9 cellular contexts compared by ENCODE assay signal in the genomic region with DNA sequence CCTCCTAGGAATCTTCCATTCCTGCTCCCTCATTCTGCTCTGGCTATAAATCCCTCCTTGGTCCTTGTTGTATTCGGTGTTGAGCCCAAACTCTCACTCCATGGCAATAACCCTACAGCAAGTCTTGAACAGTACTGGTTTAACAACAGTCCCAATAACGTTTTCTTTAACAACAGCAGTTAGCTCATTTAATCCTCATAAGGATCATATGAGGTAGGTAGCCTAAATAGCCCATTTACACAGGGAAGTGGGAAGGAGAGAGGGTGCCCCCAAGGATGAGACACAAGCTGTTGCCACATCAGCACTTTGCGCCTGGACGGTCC. TPM values are rescaled to one million over a fixed set of nuclear protein-coding genes. Genes with fewer than 3 reads are reported as not detected.
DNase-seq lines count a peak whose midpoint lies in the region; ATAC-seq, FAIRE-seq and TF ChIP-seq lines count a peak whose summit lies in the region.
"Had no signal": no experiment of that assay in that cellular context is flagged by ENCODE, and none has a peak within 500 bp of the region (broad histone marks: within the 10 kb centered on the region; RNA-seq: fewer than 3 reads in every experiment).

No MANE protein-coding gene starts in this region.

- no peak for FAIRE-seq in bronchial epithelial cell (lab: Jason Lieb, UNC)
- FAIRE-seq: TTC549 had no signal

- H3K27ac ChIP-seq in BLaER1 = no peak overlapping the region

- H3K9me3 ChIP-seq in BLaER1 = no peaks in the 10 kb centered on the region

- peaks cover 31 to 81% (median 78%) of the 10 kb centered on the region in 4 donors for H3K4me1 Mint-ChIP-seq in naive thymus-derived CD8-positive, alpha-beta T cell

- no peak for TF ChIP-seq CTCF in bronchial epithelial cell (IDR thresholded peaks at IDR 0.05; ENCODE audit: insufficient read depth, low read length, severe bottlenecking)

- no peak for DNase-seq in bronchial epithelial cell (ENCODE audit: low read depth)
- no peak for DNase-seq in naive thymus-derived CD8-positive, alpha-beta T cell
- DNase-seq in NCI-H526 (lab: John Stamatoyannopoulos, UW) = no peak
- no peak for DNase-seq in NCI-H1092 (lab: John Stamatoyannopoulos, UW)
- DNase-seq in activated effector memory CD4-positive, alpha-beta T cell treated with Interleukin-2 at 50 U/mL for 16 hours = no peak

- H3K4me3 ChIP-seq in BLaER1 = peak overlapping the region; percentile 95; the same call in 1 of the 2 replicates
- H3K4me3 ChIP-seq in bronchial epithelial cell (ENCODE audit: low read depth, low read length) = peak overlapping the region; percentile 99

- H3K36me3 Mint-ChIP-seq in naive thymus-derived CD8-positive, alpha-beta T cell = no peaks in the 10 kb centered on the region

- ATAC-seq in HG03432 (IDR thresholded peaks at IDR 0.05; ENCODE audit: unreplicated experiment) (peak; percentile 15), GM18498 (IDR thresholded peaks at IDR 0.05; ENCODE audit: unreplicated experiment) (no peak)
- ATAC-seq in naive thymus-derived CD8-positive, alpha-beta T cell = peak in 1 of 2 donors; percentile 2

- no peak overlapping the region for H3K9ac ChIP-seq in BLaER1

- H3K36me3 ChIP-seq in BLaER1 (no peaks in the 10 kb centered on the region), bronchial epithelial cell (ENCODE audit: control insufficient read depth, insufficient read depth, low read length) (peaks cover 1% of the 10 kb centered on the region)

- peaks cover 58% of the 10 kb centered on the region for H4K20me1 ChIP-seq in BLaER1

- H3K4me1 ChIP-seq in BLaER1 = peaks cover 74% of the 10 kb centered on the region

- peak overlapping the region; percentile 0 to 97 (median 74) for H3K27ac Mint-ChIP-seq in naive thymus-derived CD8-positive, alpha-beta T cell

- H3K27me3 ChIP-seq in BLaER1 (peaks cover 4% of the 10 kb centered on the region; the same call in 1 of the 2 replicates), bronchial epithelial cell (ENCODE audit: control insufficient read depth, insufficient read depth, low read length) (no peaks in the 10 kb centered on the region)

- no peaks in the 10 kb centered on the region for H3K27me3 Mint-ChIP-seq in naive thymus-derived CD8-positive, alpha-beta T cell

- peak overlapping the region; percentile 100 for H3K4me2 ChIP-seq in BLaER1

- POLR2A ChIA-PET in naive thymus-derived CD8-positive, alpha-beta T cell (lab: Charles Lee) = interaction anchor here (1.1 to 3.3 kb wide), 3 partner anchors 16 to 173 kb away, joined by 3 to 23 read pairs (median 13); no protein-coding TSS in a partner anchor

- H3K9me3 Mint-ChIP-seq in naive thymus-derived CD8-positive, alpha-beta T cell = no peaks in the 10 kb centered on the region

- peak overlapping the region; percentile 87 to 98 (median 94) for H3K4me3 Mint-ChIP-seq in naive thymus-derived CD8-positive, alpha-beta T cell

RNA-seq across cellular contexts. Expression of a gene that starts 0.4 kb away (rescaled TPM):
- 48.4 and 55.3 TPM in 2 replicates for total RNA-seq in bronchial epithelial cell
- 10 to 100 TPM; 16.7 to 19.3 TPM for total RNA-seq in naive thymus-derived CD8-positive, alpha-beta T cell
- 100 to 1,000 TPM in 1 of 3 donors, 10 to 100 TPM in 2; 57.3 to 106 (median 90.0) TPM for polyA plus RNA-seq in naive thymus-derived CD8-positive, alpha-beta T cell

RNA-seq across cellular contexts. Expression of a gene that starts 26.5 kb away (rescaled TPM):
- not detected in 2 replicates for total RNA-seq in bronchial epithelial cell
- total RNA-seq in naive thymus-derived CD8-positive, alpha-beta T cell = not detected
- not detected for polyA plus RNA-seq in naive thymus-derived CD8-positive, alpha-beta T cell

RNA-seq across cellular contexts. Expression of a gene that starts 44.0 kb away (rescaled TPM):
- total RNA-seq in bronchial epithelial cell = not detected in 2 replicates
- total RNA-seq in naive thymus-derived CD8-positive, alpha-beta T cell = under 1 TPM; 0.22 to 0.29 TPM
- polyA plus RNA-seq in naive thymus-derived CD8-positive, alpha-beta T cell = under 1 TPM; 0.07 to 0.29 (median 0.14) TPM

RNA-seq across cellular contexts. Expression of a gene that starts 54.5 kb away (rescaled TPM):
- 41.6 and 44.5 TPM in 2 replicates for total RNA-seq in bronchial epithelial cell
- 10 to 100 TPM; 19.7 to 21.3 TPM for total RNA-seq in naive thymus-derived CD8-positive, alpha-beta T cell
- 10 to 100 TPM; 52.2 to 66.1 (median 54.2) TPM for polyA plus RNA-seq in naive thymus-derived CD8-positive, alpha-beta T cell
